Comparison of ENCODE assay signal across 14 cellular contexts in genomic region chr14:64636980-64637429, GRCh38.
A peak's percentile ranks its signal among the peaks of the same experiment; 100 is the strongest.
DNase-seq lines count a peak whose midpoint lies in the region; ATAC-seq, FAIRE-seq and TF ChIP-seq lines count a peak whose summit lies in the region.
"Had no signal": no experiment of that assay in that cellular context is flagged by ENCODE, and none has a peak within 500 bp of the region (broad histone marks: within the 10 kb centered on the region; RNA-seq: fewer than 3 reads in every experiment).

No MANE protein-coding gene starts in this region.

- no peak overlapping the region for H2BK5ac ChIP-seq in IMR-90 (ENCODE audit: low read depth, low read length, poor library complexity, severe bottlenecking)

- TF ChIP-seq EP300 in neural cell (conservative IDR thresholded peaks at IDR 0.05; ENCODE audit: poor library complexity, severe bottlenecking) (no peak), gastroesophageal sphincter (IDR thresholded peaks at IDR 0.05) (no peak)

- in situ Hi-C loops in IMR-90 (cut with MboI; ENCODE audit: low sequenced_read_pairs), result no loop called here

- CTCF ChIA-PET in IMR-90 (lab: Yijun Ruan, JAX), result interaction anchor here (0.7 to 2.4 kb wide), 11 partner anchors 12 to 255 kb away, joined by 3 to 13 read pairs (median 4); partner anchors contain the start of gene HSPA2

- H2AK9ac ChIP-seq in IMR-90 (replicated peaks; ENCODE audit: low read depth, low read length, poor library complexity), result no peak overlapping the region

- no peaks in the 10 kb centered on the region for H3K36me3 ChIP-seq in IMR-90 (ENCODE audit: control insufficient read depth, insufficient read depth, low read length)
- no peaks in the 10 kb centered on the region for H3K36me3 ChIP-seq in astrocyte (ENCODE audit: insufficient read depth, low read length)
- H3K36me3 ChIP-seq in neural cell (ENCODE audit: insufficient read depth, low read length), result no peaks in the 10 kb centered on the region
- no peaks in the 10 kb centered on the region for H3K36me3 ChIP-seq in gastroesophageal sphincter
- no peaks in the 10 kb centered on the region for H3K36me3 ChIP-seq in H7 (replicated peaks; ENCODE audit: control insufficient read depth, insufficient read depth, low read length)
- no peaks in the 10 kb centered on the region for H3K36me3 ChIP-seq in left lung
- H3K36me3 ChIP-seq: MG63, upper lobe of right lung had no signal

- H2BK120ac ChIP-seq in IMR-90 (ENCODE audit: low read depth, low read length), result peak overlapping the region; percentile 55; the same call in 1 of the 2 replicates

- H2BK20ac ChIP-seq in IMR-90 (ENCODE audit: low read depth, low read length), result peak overlapping the region; percentile 71; the same call in 1 of the 2 replicates

- H3K56ac ChIP-seq in IMR-90 (ENCODE audit: extremely low read depth, insufficient read depth, low read length), result no peak overlapping the region

- H3K9ac ChIP-seq in IMR-90 (ENCODE audit: low read depth, low read length) (no peak overlapping the region), astrocyte (ENCODE audit: low read length) (no peak overlapping the region), neural cell (ENCODE audit: low read length) (no peak overlapping the region)

- peaks cover 12% of the 10 kb centered on the region for H3K4me1 ChIP-seq in IMR-90 (ENCODE audit: control insufficient read depth, insufficient read depth, low read length)
- H3K4me1 ChIP-seq in astrocyte (ENCODE audit: insufficient read depth, low read length), result peaks cover 14% of the 10 kb centered on the region
- H3K4me1 ChIP-seq in gastroesophageal sphincter, result peaks cover 0 to 11% (median 3%) of the 10 kb centered on the region in 3 donors
- peaks cover 0 to 19% of the 10 kb centered on the region in 2 donors for H3K4me1 ChIP-seq in left lung

- TF ChIP-seq POLR2A in IMR-90 (IDR thresholded peaks at IDR 0.05; ENCODE audit: low read depth, low read length) (no peak), gastroesophageal sphincter (IDR thresholded peaks at IDR 0.05) (no peak)

- intact Hi-C loops in IMR-90 (cut with micrococcal nuclease) (loop anchor here (1.0 to 5.0 kb wide), 3 partner anchors 97 to 295 kb away; partner anchors contain the start of genes HSPA2 and ZBTB1), left lung (cut with DNase I) (loop anchor here in 1 of 2 donors (10.0 kb wide), 2 partner anchors 92 to 292 kb away; partner anchors contain the start of genes HSPA2 and PPP1R36)

- no peak overlapping the region for H2AFZ ChIP-seq in IMR-90 (replicated peaks; ENCODE audit: low read length, poor library complexity)
- H2AFZ ChIP-seq in astrocyte (ENCODE audit: low read depth, low read length), result no peak overlapping the region
- no peak overlapping the region for H2AFZ ChIP-seq in neural cell (ENCODE audit: low read depth, low read length)

- no peak overlapping the region for H3K14ac ChIP-seq in IMR-90 (replicated peaks; ENCODE audit: low read depth, low read length)

- FAIRE-seq in astrocyte (lab: Jason Lieb, UNC), result no peak

- no peaks in the 10 kb centered on the region for H3K36me3 Mint-ChIP-seq in astrocyte (ENCODE audit: low read depth, unreplicated experiment)
- H3K36me3 Mint-ChIP-seq: brain had no signal

- ATAC-seq in IMR-90 (ENCODE audit: low read depth) (no peak), gastroesophageal sphincter (no peak), HG02870 (IDR thresholded peaks at IDR 0.05; ENCODE audit: unreplicated experiment) (no peak), left lung (no peak)

- H3K4ac ChIP-seq in IMR-90 (ENCODE audit: low read depth, low read length), result no peak overlapping the region

- H3K4me2 ChIP-seq in IMR-90 (ENCODE audit: low read depth, low read length) (no peak overlapping the region), astrocyte (ENCODE audit: low read length) (no peak overlapping the region), neural cell (ENCODE audit: low read length) (no peak overlapping the region)

- no peak for DNase-seq in IMR-90
- no peak for DNase-seq in astrocyte (ENCODE audit: low read depth)
- DNase-seq in H7, result no peak
- DNase-seq in left lung, result no peak
- DNase-seq: GF-D8, NCI-H446 treated with DMSO at 0.1 percent for 48 hours had no signal

- H3K23ac ChIP-seq in IMR-90 (ENCODE audit: low read depth, low read length), result no peak overlapping the region

- WGBS in IMR-90 (ENCODE audit: extremely low coverage in 2 of 2, insufficient read length in 1 of 2), 2 experiments, result no CpG with 5 or more reads among the region's 2 CpGs
- WGBS in gastroesophageal sphincter (ENCODE audit: low coverage in 1 of 2), 2 donors, result 38 to 74% methylated on average over 2 of the region's 2 CpGs

- no peaks in the 10 kb centered on the region for H3K9me2 ChIP-seq in neural cell (ENCODE audit: insufficient read depth, low read length)

- TF ChIP-seq RAD21 in IMR-90 (IDR thresholded peaks at IDR 0.05; ENCODE audit: low read length), result no peak
- no peak for TF ChIP-seq RAD21 in neural cell (conservative IDR thresholded peaks at IDR 0.05)

- no peaks in the 10 kb centered on the region for H3K79me1 ChIP-seq in IMR-90 (ENCODE audit: low read depth in 1 of 2, low read length in 2 of 2)

- no peaks in the 10 kb centered on the region for H3K9me1 ChIP-seq in IMR-90 (ENCODE audit: insufficient read depth, low read length)

- no peak overlapping the region for H3K4me3 ChIP-seq in IMR-90 (ENCODE audit: insufficient read depth, low read depth, low read length)
- H3K4me3 ChIP-seq in astrocyte (ENCODE audit: insufficient read depth, low read depth, low read length), result no peak overlapping the region
- H3K4me3 ChIP-seq in neural cell (ENCODE audit: low read length), result no peak overlapping the region
- no peak overlapping the region for H3K4me3 ChIP-seq in gastroesophageal sphincter
- no peak overlapping the region for H3K4me3 ChIP-seq in H7 (ENCODE audit: insufficient read depth, low read depth, low read length)
- no peak overlapping the region for H3K4me3 ChIP-seq in left lung
- H3K4me3 ChIP-seq: MG63, upper lobe of right lung had no signal

- H2BK15ac ChIP-seq in IMR-90 (ENCODE audit: low read depth, low read length), result no peak overlapping the region

- H3K27ac Mint-ChIP-seq in astrocyte (ENCODE audit: unreplicated experiment), result peak overlapping the region; percentile 64
- H3K27ac Mint-ChIP-seq: activated CD4-positive, alpha-beta T cell treated with anti-CD3 and anti-CD28 coated beads, Interleukin-2, amount 10 ng/mL, durations not matched to agents 24 days and 14 days had no signal

- H4K5ac ChIP-seq in IMR-90 (ENCODE audit: low read depth, low read length), result no peak overlapping the region

- H3K4me3 Mint-ChIP-seq in astrocyte (ENCODE audit: unreplicated experiment), result no peak overlapping the region
- H3K4me3 Mint-ChIP-seq: activated CD4-positive, alpha-beta T cell treated with anti-CD3 and anti-CD28 coated beads, Interleukin-2, amount 10 ng/mL, durations not matched to agents 24 days and 14 days; brain had no signal

- TF ChIP-seq CTCF in 22Rv1 (IDR thresholded peaks at IDR 0.05) (peak; percentile 72), IMR-90 (conservative IDR thresholded peaks at IDR 0.05; ENCODE audit: low read depth, low read length) (no peak), astrocyte (IDR thresholded peaks at IDR 0.05; ENCODE audit: insufficient read depth, low read depth, low read length) (no peak), neural cell (IDR thresholded peaks at IDR 0.05; ENCODE audit: poor library complexity, severe bottlenecking) (peak; percentile 3), gastroesophageal sphincter (IDR thresholded peaks at IDR 0.05) (peak in 1 of 4 experiments; percentile 3), left lung (IDR thresholded peaks at IDR 0.05) (peak in 1 of 2 donors; percentile 22)

- BruUV-seq in IMR-90 (replicated peaks; lab: Mats Ljungman, UMichigan), result no TSS peak

- H2AK5ac ChIP-seq in IMR-90 (ENCODE audit: low read depth, low read length), result no peak overlapping the region

- peaks cover 29% of the 10 kb centered on the region for H3K4me1 Mint-ChIP-seq in astrocyte (ENCODE audit: low read depth, unreplicated experiment)

- peaks cover 1% of the 10 kb centered on the region for H3K9me3 Mint-ChIP-seq in astrocyte (ENCODE audit: unreplicated experiment)
- H3K9me3 Mint-ChIP-seq: activated CD4-positive, alpha-beta T cell treated with anti-CD3 and anti-CD28 coated beads, Interleukin-2, amount 10 ng/mL, durations not matched to agents 24 days and 14 days; brain had no signal

- H3K27me3 Mint-ChIP-seq in astrocyte (ENCODE audit: low read depth, unreplicated experiment), result no peaks in the 10 kb centered on the region

- H4K8ac ChIP-seq in IMR-90 (ENCODE audit: low read depth in 2 of 2, low read length in 2 of 2), result no peak overlapping the region

- H3K27me3 ChIP-seq in IMR-90 (ENCODE audit: control insufficient read depth, insufficient read depth, low read length) (no peaks in the 10 kb centered on the region), astrocyte (ENCODE audit: insufficient read depth, low read length) (no peaks in the 10 kb centered on the region), neural cell (ENCODE audit: insufficient read depth, low read depth, low read length) (no peaks in the 10 kb centered on the region), gastroesophageal sphincter (no peaks in the 10 kb centered on the region), H7 (ENCODE audit: control insufficient read depth, insufficient read depth, low read length) (no peaks in the 10 kb centered on the region), left lung (peaks cover 0 to 6% of the 10 kb centered on the region in 2 donors)
- H3K27me3 ChIP-seq: MG63, upper lobe of right lung had no signal

- H3F3A ChIP-seq in neural cell (ENCODE audit: insufficient read depth, low read length, poor library complexity, severe bottlenecking), result no peaks in the 10 kb centered on the region

- H4K91ac ChIP-seq in IMR-90 (ENCODE audit: insufficient read depth, low read depth, low read length), result no peak overlapping the region

- POLR2A ChIA-PET in IMR-90 (lab: Charles Lee; ENCODE audit: unreplicated experiment), result interaction anchor here (0.8 kb wide), 1 partner anchor 132 kb away, joined by 9 read pairs; no protein-coding TSS in a partner anchor

- H3K27ac ChIP-seq in 22Rv1, result no peak overlapping the region
- no peak overlapping the region for H3K27ac ChIP-seq in IMR-90 (ENCODE audit: insufficient read depth, low read length)
- no peak overlapping the region for H3K27ac ChIP-seq in astrocyte (ENCODE audit: low read depth, low read length)
- H3K27ac ChIP-seq in neural cell (ENCODE audit: low read length), result no peak overlapping the region
- H3K27ac ChIP-seq in gastroesophageal sphincter, result no peak overlapping the region
- H3K27ac ChIP-seq in left lung, result no peak overlapping the region
- H3K27ac ChIP-seq: upper lobe of right lung had no signal

- H4K20me1 ChIP-seq in IMR-90 (ENCODE audit: insufficient read depth, low read length), result no peaks in the 10 kb centered on the region
- H4K20me1 ChIP-seq in astrocyte (ENCODE audit: insufficient read depth, low read length), result no peaks in the 10 kb centered on the region
- no peaks in the 10 kb centered on the region for H4K20me1 ChIP-seq in neural cell (ENCODE audit: insufficient read depth)

- no peaks in the 10 kb centered on the region for H3K9me3 ChIP-seq in IMR-90 (ENCODE audit: control insufficient read depth, insufficient read depth, low read length)
- H3K9me3 ChIP-seq in astrocyte (ENCODE audit: insufficient read depth, low read depth, low read length), result no peaks in the 10 kb centered on the region
- no peaks in the 10 kb centered on the region for H3K9me3 ChIP-seq in neural cell (ENCODE audit: low read length)
- H3K9me3 ChIP-seq in gastroesophageal sphincter, result no peaks in the 10 kb centered on the region
- no peaks in the 10 kb centered on the region for H3K9me3 ChIP-seq in left lung
- H3K9me3 ChIP-seq: MG63, upper lobe of right lung had no signal

- dilution Hi-C loops in IMR-90 (cut with HindIII; ENCODE audit: low sequenced_read_pairs, unreplicated experiment), result no loop called here

- H3K18ac ChIP-seq in IMR-90 (ENCODE audit: low read depth, low read length), result no peak overlapping the region

- H3K79me2 ChIP-seq in astrocyte (ENCODE audit: insufficient read depth, low read length) (no peaks in the 10 kb centered on the region), neural cell (replicated peaks; ENCODE audit: insufficient read depth, low read length) (no peaks in the 10 kb centered on the region)

Comparison
In these comparisons a context has a peak if more than half of its experiments do, and no peak if none do; other contexts are left out.
1. CTCF ChIP-seq: peak in 22Rv1 (single experiment) and neural cell (single experiment); none in IMR-90 (single experiment) and astrocyte (single experiment).